Comparison of ENCODE assay signal across 8 cellular contexts in the genomic region with DNA sequence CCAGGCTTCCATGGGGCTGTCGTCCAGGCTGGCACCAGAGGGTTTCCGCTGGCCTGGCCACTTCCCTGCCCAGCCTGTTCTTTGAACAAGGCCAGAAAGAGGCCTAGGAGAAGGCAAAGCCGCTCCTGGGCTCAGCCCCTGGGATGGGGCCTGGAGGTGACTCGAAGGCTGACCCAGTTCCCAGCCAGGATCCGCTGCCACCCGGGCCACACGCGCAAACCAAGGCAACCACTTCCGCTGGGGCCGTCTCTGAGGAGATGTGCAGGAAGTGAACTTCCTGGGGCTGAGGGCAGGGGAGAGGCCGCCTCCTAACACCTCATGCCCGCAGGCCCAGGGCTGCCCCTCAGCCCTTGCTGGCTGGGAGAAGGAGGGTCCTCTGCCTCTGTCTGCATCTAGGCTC. TPM values are rescaled to one million over a fixed set of nuclear protein-coding genes. Genes with fewer than 3 reads are reported as not detected.
A peak's percentile ranks its signal among the peaks of the same experiment; 100 is the strongest.
DNase-seq lines count a peak whose midpoint lies in the region; ATAC-seq and TF ChIP-seq lines count a peak whose summit lies in the region.

No MANE protein-coding gene starts in this region.

- no peak overlapping the region for H3K4me3 ChIP-seq in HL-60 (replicated peaks; ENCODE audit: insufficient read depth, low read length)
- H3K4me3 ChIP-seq in brain microvascular endothelial cell (ENCODE audit: low read depth, low read length), result no peak overlapping the region

- H3K27ac ChIP-seq in HL-60 (replicated peaks), result peak overlapping the region; percentile 69
- H3K27ac ChIP-seq in brain microvascular endothelial cell, result no peak overlapping the region
- H3K27ac ChIP-seq in RWPE1, result no peak overlapping the region

- H3K27me3 Mint-ChIP-seq in activated CD8-positive, alpha-beta T cell treated with anti-CD3 and anti-CD28 coated beads for 36 hours, result no peaks in the 10 kb centered on the region

- H3K36me3 ChIP-seq in brain microvascular endothelial cell (replicated peaks), result peaks cover 2% of the 10 kb centered on the region

- peak overlapping the region; percentile 52 for H3K4me3 Mint-ChIP-seq in activated CD8-positive, alpha-beta T cell treated with anti-CD3 and anti-CD28 coated beads for 36 hours

- H3K27ac Mint-ChIP-seq in activated CD8-positive, alpha-beta T cell treated with anti-CD3 and anti-CD28 coated beads for 36 hours, result peak overlapping the region; percentile 83

- POLR2A ChIA-PET in activated CD8-positive, alpha-beta T cell treated with anti-CD3 and anti-CD28 coated beads for 36 hours (lab: Charles Lee), result interaction anchor here (0.6 to 8.7 kb wide), 7 partner anchors 8 to 192 kb away, joined by 3 to 59 read pairs (median 3); partner anchors contain the start of genes PLEKHF1 and POP4
- POLR2A ChIA-PET in RWPE1 (lab: Yijun Ruan, JAX; ENCODE audit: low non-redundant PET), result no interaction called here

- H3K9me3 Mint-ChIP-seq in activated CD8-positive, alpha-beta T cell treated with anti-CD3 and anti-CD28 coated beads for 36 hours, result no peaks in the 10 kb centered on the region

- no peaks in the 10 kb centered on the region for H3K27me3 ChIP-seq in HL-60 (ENCODE audit: insufficient read depth, poor library complexity, severe bottlenecking)
- H3K27me3 ChIP-seq in brain microvascular endothelial cell (replicated peaks), result no peaks in the 10 kb centered on the region

- in situ Hi-C loops in brain microvascular endothelial cell (cut with HindIII; ENCODE audit: low pct_ligation_motif_present, low sequenced_read_pairs), result no loop called here

- peaks cover 72% of the 10 kb centered on the region for H3K4me1 Mint-ChIP-seq in activated CD8-positive, alpha-beta T cell treated with anti-CD3 and anti-CD28 coated beads for 36 hours (ENCODE audit: low read depth)

- intact Hi-C loops in activated CD8-positive, alpha-beta T cell treated with anti-CD3 and anti-CD28 coated beads for 36 hours (cut with micrococcal nuclease), result no loop called here

- TF ChIP-seq POLR2A in GM19099 (IDR thresholded peaks at IDR 0.05; ENCODE audit: extremely low read depth, insufficient read length, low read depth), result peak; percentile 47

- H3K36me3 Mint-ChIP-seq in activated CD8-positive, alpha-beta T cell treated with anti-CD3 and anti-CD28 coated beads for 36 hours (ENCODE audit: low read depth), result peaks cover 11% of the 10 kb centered on the region

- DNase-seq in HL-60 (ENCODE audit: low read depth in 1 of 2, low spot score in 1 of 2), result peak; percentile 43 to 82
- DNase-seq in activated CD8-positive, alpha-beta T cell treated with anti-CD3 and anti-CD28 coated beads for 36 hours, result peak; percentile 92
- peak; percentile 40 for DNase-seq in globus pallidus (ENCODE audit: low spot score)
- DNase-seq in stimulated activated CD8-positive, alpha-beta memory T cell treated with anti-CD3 and anti-CD28 coated beads, Interleukin-15, amount 100 ng/mL, for 4 hours (ENCODE audit: low read depth in 2 of 2), result peak; percentile 63 to 65
- no peak for DNase-seq in brain microvascular endothelial cell
- no peak for DNase-seq in NCI-H2227 treated with DMSO at 0.1 percent for 48 hours (lab: John Stamatoyannopoulos, UW)
- DNase-seq in RWPE1 (ENCODE audit: low spot score), result no peak

- peak; percentile 90 for ATAC-seq in activated CD8-positive, alpha-beta T cell treated with anti-CD3 and anti-CD28 coated beads for 36 hours

- TF ChIP-seq CTCF in HL-60 (IDR thresholded peaks at IDR 0.05; ENCODE audit: insufficient read depth, low read length) (no peak), brain microvascular endothelial cell (IDR thresholded peaks at IDR 0.05; ENCODE audit: low read depth, low read length, missing control alignments) (no peak), RWPE1 (conservative IDR thresholded peaks at IDR 0.05; ENCODE audit: low read depth) (no peak)
- no peak for TF ChIP-seq CTCF in activated CD8-positive, alpha-beta T cell treated with anti-CD3 and anti-CD28 coated beads for 36 hours (IDR thresholded peaks at IDR 0.05)

- CTCF ChIA-PET in activated CD8-positive, alpha-beta T cell treated with anti-CD3 and anti-CD28 coated beads for 36 hours (lab: Charles Lee), result interaction anchor here (0.7 to 5.2 kb wide), 12 partner anchors 9 to 70 kb away, joined by 3 to 30 read pairs (median 12); partner anchors contain the start of gene PLEKHF1
- CTCF ChIA-PET in RWPE1 (lab: Yijun Ruan, JAX), result no interaction called here

RNA-seq across cellular contexts. Expression of gene PLEKHF1, which starts 15.2 kb away (rescaled TPM):
- 10 to 100 TPM; 30.4 to 31.7 TPM for total RNA-seq in activated CD8-positive, alpha-beta T cell treated with anti-CD3 and anti-CD28 coated beads for 36 hours

RNA-seq across cellular contexts. Expression of gene C19orf12, which starts 34.6 kb away (rescaled TPM):
- total RNA-seq in activated CD8-positive, alpha-beta T cell treated with anti-CD3 and anti-CD28 coated beads for 36 hours, result 10 to 100 TPM; 33.3 to 36.6 TPM

Comparison
In these comparisons a context has a peak if more than half of its experiments do, and no peak if none do; other contexts are left out.
1. DNase-seq: peak in HL-60 (2 of 2), activated CD8-positive, alpha-beta T cell treated with anti-CD3 and anti-CD28 coated beads for 36 hours (single experiment), globus pallidus (single experiment) and stimulated activated CD8-positive, alpha-beta memory T cell treated with anti-CD3 and anti-CD28 coated beads, Interleukin-15, amount 100 ng/mL, for 4 hours (2 of 2); none in brain microvascular endothelial cell (single experiment), NCI-H2227 treated with DMSO at 0.1 percent for 48 hours (single experiment) and RWPE1 (single experiment).